In genomic region chr3:185933374-185933950, GRCh38 we compare ENCODE assay signal across 9 cellular contexts. TPM values are rescaled to one million over a fixed set of nuclear protein-coding genes. Genes with fewer than 3 reads are reported as not detected.
A peak's percentile ranks its signal among the peaks of the same experiment; 100 is the strongest.
DNase-seq lines count a peak whose midpoint lies in the region; ATAC-seq and TF ChIP-seq lines count a peak whose summit lies in the region.
"Had no signal": no experiment of that assay in that cellular context is flagged by ENCODE, and none has a peak within 500 bp of the region (broad histone marks: within the 10 kb centered on the region; RNA-seq: fewer than 3 reads in every experiment).

No MANE protein-coding gene starts in this region.

- no peak for DNase-seq in activated CD4-positive, alpha-beta T cell treated with anti-CD3 and anti-CD28 coated beads, Interleukin-2, amount 10 ng/mL, durations not matched to agents 7 days and 5 days
- no peak for DNase-seq in activated CD4-positive, alpha-beta T cell treated with anti-CD3 and anti-CD28 coated beads for 1 hour
- no peak for DNase-seq in activated CD4-positive, alpha-beta memory T cell treated with anti-CD3 and anti-CD28 coated beads, Interleukin-2, amount 10 ng/mL, durations not matched to agents 7 days and 5 days
- DNase-seq in hepatocyte (ENCODE audit: low spot score) (no peak), stomach (no peak), GM19240 (ENCODE audit: insufficient read length, low spot score) (no peak), NCI-H1694 (lab: John Stamatoyannopoulos, UW) (no peak)
- DNase-seq: NCI-H1694 treated with DMSO at 0.1 percent for 48 hours had no signal

- H3K27me3 ChIP-seq in hepatocyte (no peaks in the 10 kb centered on the region), stomach (no peaks in the 10 kb centered on the region)

- H3K36me3 ChIP-seq in hepatocyte (replicated peaks; ENCODE audit: insufficient read depth, low read depth) (no peaks in the 10 kb centered on the region), stomach (peaks cover 0 to 10% (median 0%) of the 10 kb centered on the region in 4 donors)

- ATAC-seq in HG02642 (IDR thresholded peaks at IDR 0.05; ENCODE audit: poor library complexity, unreplicated experiment): no peak

- H3K9me3 ChIP-seq in hepatocyte (ENCODE audit: low read depth) (no peaks in the 10 kb centered on the region), stomach (no peaks in the 10 kb centered on the region)

- H3K27ac ChIP-seq in hepatocyte (no peak overlapping the region), stomach (peak overlapping the region in 1 of 5 donors; percentile 99)

- H3K27ac Mint-ChIP-seq in activated CD4-positive, alpha-beta T cell treated with anti-CD3 and anti-CD28 coated beads, Interleukin-2, amount 10 ng/mL, durations not matched to agents 7 days and 5 days: peak overlapping the region; percentile 55
- no peak overlapping the region for H3K27ac Mint-ChIP-seq in activated CD4-positive, alpha-beta memory T cell treated with anti-CD3 and anti-CD28 coated beads, Interleukin-2, amount 10 ng/mL, durations not matched to agents 7 days and 5 days

- TF ChIP-seq EP300 in stomach (IDR thresholded peaks at IDR 0.05): no peak

- CTCF ChIA-PET in activated CD4-positive, alpha-beta T cell treated with anti-CD3 and anti-CD28 coated beads, Interleukin-2, amount 10 ng/mL, durations not matched to agents 7 days and 5 days (lab: Charles Lee): interaction anchor here (1.9 to 2.8 kb wide), 3 partner anchors 9 to 11 kb away, joined by 5 to 11 read pairs (median 8); no protein-coding TSS in a partner anchor
- CTCF ChIA-PET in activated CD4-positive, alpha-beta memory T cell treated with anti-CD3 and anti-CD28 coated beads, Interleukin-2, amount 10 ng/mL, durations not matched to agents 7 days and 5 days (lab: Charles Lee): interaction anchor here (1.4 to 3.1 kb wide), 2 partner anchors 10 kb away, joined by 11 to 32 read pairs; no protein-coding TSS in a partner anchor

- H2AFZ ChIP-seq in hepatocyte: no peak overlapping the region

- no peak for TF ChIP-seq POLR2A in stomach (IDR thresholded peaks at IDR 0.05)

- peak overlapping the region; percentile 100 for H3K4me3 Mint-ChIP-seq in activated CD4-positive, alpha-beta T cell treated with anti-CD3 and anti-CD28 coated beads, Interleukin-2, amount 10 ng/mL, durations not matched to agents 7 days and 5 days
- H3K4me3 Mint-ChIP-seq in activated CD4-positive, alpha-beta memory T cell treated with anti-CD3 and anti-CD28 coated beads, Interleukin-2, amount 10 ng/mL, durations not matched to agents 7 days and 5 days: peak overlapping the region; percentile 98

- H3K4me1 ChIP-seq in hepatocyte (ENCODE audit: insufficient read depth) (peaks cover 60% of the 10 kb centered on the region), stomach (peaks cover 61 to 79% (median 70%) of the 10 kb centered on the region in 4 donors)

- peaks cover 93% of the 10 kb centered on the region for H3K79me2 ChIP-seq in hepatocyte

- TF ChIP-seq CTCF in hepatocyte (IDR thresholded peaks at IDR 0.05; ENCODE audit: poor library complexity): no peak
- TF ChIP-seq CTCF in stomach (IDR thresholded peaks at IDR 0.05): no peak

- H3K36me3 Mint-ChIP-seq in activated CD4-positive, alpha-beta T cell treated with anti-CD3 and anti-CD28 coated beads, Interleukin-2, amount 10 ng/mL, durations not matched to agents 7 days and 5 days (ENCODE audit: low read depth): peaks cover 86% of the 10 kb centered on the region
- peaks cover 87% of the 10 kb centered on the region for H3K36me3 Mint-ChIP-seq in activated CD4-positive, alpha-beta memory T cell treated with anti-CD3 and anti-CD28 coated beads, Interleukin-2, amount 10 ng/mL, durations not matched to agents 7 days and 5 days (ENCODE audit: low read depth)

- H3K27me3 Mint-ChIP-seq in activated CD4-positive, alpha-beta T cell treated with anti-CD3 and anti-CD28 coated beads, Interleukin-2, amount 10 ng/mL, durations not matched to agents 7 days and 5 days: no peaks in the 10 kb centered on the region
- H3K27me3 Mint-ChIP-seq in activated CD4-positive, alpha-beta memory T cell treated with anti-CD3 and anti-CD28 coated beads, Interleukin-2, amount 10 ng/mL, durations not matched to agents 7 days and 5 days: no peaks in the 10 kb centered on the region

- H4K20me1 ChIP-seq in hepatocyte (ENCODE audit: insufficient read depth, poor library complexity, severe bottlenecking): peaks cover 87% of the 10 kb centered on the region

- no peaks in the 10 kb centered on the region for H3K9me2 ChIP-seq in hepatocyte (replicated peaks; ENCODE audit: insufficient read depth)

- intact Hi-C loops in stomach (cut with DNase I; ENCODE audit: low total_unique reads): no loop called here

- H3K4me1 Mint-ChIP-seq in activated CD4-positive, alpha-beta T cell treated with anti-CD3 and anti-CD28 coated beads, Interleukin-2, amount 10 ng/mL, durations not matched to agents 7 days and 5 days: peaks cover 64% of the 10 kb centered on the region
- peaks cover 65% of the 10 kb centered on the region for H3K4me1 Mint-ChIP-seq in activated CD4-positive, alpha-beta memory T cell treated with anti-CD3 and anti-CD28 coated beads, Interleukin-2, amount 10 ng/mL, durations not matched to agents 7 days and 5 days

- H3K4me3 ChIP-seq in hepatocyte (peak overlapping the region; percentile 92), stomach (peak overlapping the region in 3 of 4 donors; percentile 68 to 96 (median 69))

- H3K9me3 Mint-ChIP-seq in activated CD4-positive, alpha-beta T cell treated with anti-CD3 and anti-CD28 coated beads, Interleukin-2, amount 10 ng/mL, durations not matched to agents 7 days and 5 days: peaks cover 3% of the 10 kb centered on the region
- peaks cover 2% of the 10 kb centered on the region for H3K9me3 Mint-ChIP-seq in activated CD4-positive, alpha-beta memory T cell treated with anti-CD3 and anti-CD28 coated beads, Interleukin-2, amount 10 ng/mL, durations not matched to agents 7 days and 5 days

- POLR2A ChIA-PET in activated CD4-positive, alpha-beta T cell treated with anti-CD3 and anti-CD28 coated beads, Interleukin-2, amount 10 ng/mL, durations not matched to agents 7 days and 5 days (lab: Charles Lee): interaction anchor here (0.7 kb wide), 1 partner anchor 11 kb away, joined by 3 read pairs; no protein-coding TSS in a partner anchor
- POLR2A ChIA-PET in activated CD4-positive, alpha-beta memory T cell treated with anti-CD3 and anti-CD28 coated beads, Interleukin-2, amount 10 ng/mL, durations not matched to agents 7 days and 5 days (lab: Charles Lee): interaction anchor here (0.9 to 6.1 kb wide), 7 partner anchors 9 to 855 kb away, joined by 4 to 50 read pairs (median 11); partner anchors contain the start of gene EIF4A2

- H3K4me2 ChIP-seq in hepatocyte: peak overlapping the region; percentile 93

RNA-seq across cellular contexts. Expression of gene TRA2B, which starts 4.4 kb away (rescaled TPM):
- total RNA-seq in activated CD4-positive, alpha-beta T cell treated with anti-CD3 and anti-CD28 coated beads, Interleukin-2, amount 10 ng/mL, durations not matched to agents 7 days and 5 days: 100 to 1,000 TPM; 224 to 284 TPM
- 100 to 1,000 TPM; 194 to 195 TPM for total RNA-seq in activated CD4-positive, alpha-beta memory T cell treated with anti-CD3 and anti-CD28 coated beads, Interleukin-2, amount 10 ng/mL, durations not matched to agents 7 days and 5 days
- total RNA-seq in hepatocyte: 129 and 135 TPM in 2 replicates
- polyA plus RNA-seq in hepatocyte: 93.6 and 113 TPM in 2 replicates
- total RNA-seq in stomach: 100 to 1,000 TPM in 4 of 5 donors, 10 to 100 TPM in 1; 98.1 to 298 (median 208) TPM
- polyA plus RNA-seq in stomach: 10 to 100 TPM; 55.8 to 59.6 (median 57.8) TPM
